In the genomic region with DNA sequence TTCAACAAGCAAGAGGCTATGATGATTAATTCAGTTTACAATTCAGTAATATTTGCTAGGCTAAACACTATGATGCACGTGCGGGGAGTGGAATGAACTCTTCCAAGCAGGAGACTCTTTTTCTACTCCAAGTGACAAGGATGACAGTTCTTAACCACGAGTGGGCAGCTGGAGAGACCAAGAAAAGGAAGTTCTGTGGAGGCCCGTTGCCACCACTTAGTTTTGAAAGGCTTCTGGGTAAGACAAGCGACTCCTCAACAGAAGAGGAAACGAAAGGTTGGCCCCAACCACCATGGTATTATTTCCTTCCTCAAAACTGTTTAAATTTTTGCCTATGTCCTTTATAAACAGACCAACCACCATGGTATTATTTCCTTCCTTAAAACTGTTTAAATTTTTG, we compare ENCODE assay signal across 9 cellular contexts. TPM values are rescaled to one million over a fixed set of nuclear protein-coding genes. Genes with fewer than 3 reads are reported as not detected.
A peak's percentile ranks its signal among the peaks of the same experiment; 100 is the strongest.
DNase-seq lines count a peak whose midpoint lies in the region; ATAC-seq and TF ChIP-seq lines count a peak whose summit lies in the region.
"Had no signal": no experiment of that assay in that cellular context is flagged by ENCODE, and none has a peak within 500 bp of the region (broad histone marks: within the 10 kb centered on the region; RNA-seq: fewer than 3 reads in every experiment).

No MANE protein-coding gene starts in this region.

- ATAC-seq in HG03066 (IDR thresholded peaks at IDR 0.05; ENCODE audit: low read depth, unreplicated experiment): peak; percentile 47
- ATAC-seq in natural killer cell treated with Interleukin-12 subunit alpha and Interleukin-12 subunit beta and Interleukin-15 and Interleukin-18, amount 100 ng/mL, for 72 hours: peak in 1 of 2 donors; percentile 19
- no peak for ATAC-seq in sciatic nerve
- ATAC-seq in GM19324 (IDR thresholded peaks at IDR 0.05; ENCODE audit: low FRiP score, unreplicated experiment): no peak
- ATAC-seq: mucosa of descending colon had no signal

- DNase-seq in GM13977 (ENCODE audit: low spot score) (peak; percentile 48), epidermal melanocyte (ENCODE audit: insufficient read length, low spot score) (no peak), sciatic nerve (ENCODE audit: low spot score) (no peak), G401 (ENCODE audit: low spot score) (no peak)
- DNase-seq in activated CD4-positive, alpha-beta memory T cell treated with anti-CD3 and anti-CD28 coated beads, Interleukin-2, amount 10 ng/mL, durations not matched to agents 7 days and 5 days: peak; percentile 49
- DNase-seq in natural killer cell treated with Interleukin-12 subunit alpha and Interleukin-12 subunit beta and Interleukin-15 and Interleukin-18, amount 100 ng/mL, for 72 hours (ENCODE audit: low spot score): no peak

- H3K36me3 Mint-ChIP-seq in activated CD4-positive, alpha-beta memory T cell treated with anti-CD3 and anti-CD28 coated beads, Interleukin-2, amount 10 ng/mL, durations not matched to agents 7 days and 5 days (ENCODE audit: low read depth): peaks cover 56% of the 10 kb centered on the region
- H3K36me3 Mint-ChIP-seq in natural killer cell treated with Interleukin-12 subunit alpha and Interleukin-12 subunit beta and Interleukin-15 and Interleukin-18, amount 100 ng/mL, for 72 hours: peaks cover 35% of the 10 kb centered on the region

- no peak for TF ChIP-seq CTCF in GM13977 (IDR thresholded peaks at IDR 0.05; ENCODE audit: extremely low read depth, insufficient read depth, missing control alignments)

- CTCF ChIA-PET in activated CD4-positive, alpha-beta memory T cell treated with anti-CD3 and anti-CD28 coated beads, Interleukin-2, amount 10 ng/mL, durations not matched to agents 7 days and 5 days (lab: Charles Lee): interaction anchor here (1.0 to 1.5 kb wide), 3 partner anchors 32 to 129 kb away, joined by 3 to 4 read pairs (median 4); no protein-coding TSS in a partner anchor

- peaks cover 45% of the 10 kb centered on the region for H3K4me1 Mint-ChIP-seq in activated CD4-positive, alpha-beta memory T cell treated with anti-CD3 and anti-CD28 coated beads, Interleukin-2, amount 10 ng/mL, durations not matched to agents 7 days and 5 days
- peaks cover 50 to 64% of the 10 kb centered on the region in 2 donors for H3K4me1 Mint-ChIP-seq in natural killer cell treated with Interleukin-12 subunit alpha and Interleukin-12 subunit beta and Interleukin-15 and Interleukin-18, amount 100 ng/mL, for 72 hours (ENCODE audit: low read depth in 2 of 2)

- H3K27ac Mint-ChIP-seq in activated CD4-positive, alpha-beta memory T cell treated with anti-CD3 and anti-CD28 coated beads, Interleukin-2, amount 10 ng/mL, durations not matched to agents 7 days and 5 days: peak overlapping the region; percentile 92
- peak overlapping the region; percentile 98 for H3K27ac Mint-ChIP-seq in natural killer cell treated with Interleukin-12 subunit alpha and Interleukin-12 subunit beta and Interleukin-15 and Interleukin-18, amount 100 ng/mL, for 72 hours

- in situ Hi-C loops in GM13977 (cut with MboI; ENCODE audit: low pct_unique_long_range_greater_than_20kb, low sequenced_read_pairs, unreplicated experiment) (no loop called here), G401 (cut with HindIII; ENCODE audit: low sequenced_read_pairs) (no loop called here)

- no peaks in the 10 kb centered on the region for H3K27me3 Mint-ChIP-seq in activated CD4-positive, alpha-beta memory T cell treated with anti-CD3 and anti-CD28 coated beads, Interleukin-2, amount 10 ng/mL, durations not matched to agents 7 days and 5 days
- H3K27me3 Mint-ChIP-seq in natural killer cell treated with Interleukin-12 subunit alpha and Interleukin-12 subunit beta and Interleukin-15 and Interleukin-18, amount 100 ng/mL, for 72 hours: no peaks in the 10 kb centered on the region

- no peaks in the 10 kb centered on the region for H3K9me3 Mint-ChIP-seq in activated CD4-positive, alpha-beta memory T cell treated with anti-CD3 and anti-CD28 coated beads, Interleukin-2, amount 10 ng/mL, durations not matched to agents 7 days and 5 days
- no peaks in the 10 kb centered on the region for H3K9me3 Mint-ChIP-seq in natural killer cell treated with Interleukin-12 subunit alpha and Interleukin-12 subunit beta and Interleukin-15 and Interleukin-18, amount 100 ng/mL, for 72 hours

- intact Hi-C loops in sciatic nerve (cut with DNase I): no loop called here

- H3K4me3 Mint-ChIP-seq in activated CD4-positive, alpha-beta memory T cell treated with anti-CD3 and anti-CD28 coated beads, Interleukin-2, amount 10 ng/mL, durations not matched to agents 7 days and 5 days: peak overlapping the region; percentile 89
- peak overlapping the region; percentile 100 for H3K4me3 Mint-ChIP-seq in natural killer cell treated with Interleukin-12 subunit alpha and Interleukin-12 subunit beta and Interleukin-15 and Interleukin-18, amount 100 ng/mL, for 72 hours

- POLR2A ChIA-PET in activated CD4-positive, alpha-beta memory T cell treated with anti-CD3 and anti-CD28 coated beads, Interleukin-2, amount 10 ng/mL, durations not matched to agents 7 days and 5 days (lab: Charles Lee): interaction anchor here (1.0 to 1.2 kb wide), 2 partner anchors 32 to 75 kb away, joined by 3 read pairs; a partner anchor contains a TSS

RNA-seq across cellular contexts. Expression of a gene that starts 2.8 kb away (rescaled TPM):
- 10 to 100 TPM; 44.1 to 46.9 TPM for total RNA-seq in activated CD4-positive, alpha-beta memory T cell treated with anti-CD3 and anti-CD28 coated beads, Interleukin-2, amount 10 ng/mL, durations not matched to agents 7 days and 5 days
- 10 to 100 TPM; 36.5 to 54.8 TPM for total RNA-seq in natural killer cell treated with Interleukin-12 subunit alpha and Interleukin-12 subunit beta and Interleukin-15 and Interleukin-18, amount 100 ng/mL, for 72 hours
- 54.9 TPM for total RNA-seq in sciatic nerve
- total RNA-seq in G401 (2014; rRNA removed; shearing (Covaris generic)): 35.1 and 50.6 TPM in 2 replicates

RNA-seq across cellular contexts. Expression of a gene that starts 55.2 kb away (rescaled TPM):
- total RNA-seq in activated CD4-positive, alpha-beta memory T cell treated with anti-CD3 and anti-CD28 coated beads, Interleukin-2, amount 10 ng/mL, durations not matched to agents 7 days and 5 days: 10 to 100 TPM; 35.6 to 39.1 TPM
- total RNA-seq in natural killer cell treated with Interleukin-12 subunit alpha and Interleukin-12 subunit beta and Interleukin-15 and Interleukin-18, amount 100 ng/mL, for 72 hours: 10 to 100 TPM; 41.2 to 44.8 TPM
- total RNA-seq in sciatic nerve: 56.6 TPM
- 55.1 and 58.0 TPM in 2 replicates for total RNA-seq in G401 (2014; rRNA removed; shearing (Covaris generic))

Comparison
In these comparisons a context has a peak if more than half of its experiments do, and no peak if none do; other contexts are left out.
1. DNase-seq: peak in GM13977 (single experiment) and activated CD4-positive, alpha-beta memory T cell treated with anti-CD3 and anti-CD28 coated beads, Interleukin-2, amount 10 ng/mL, durations not matched to agents 7 days and 5 days (single experiment); none in natural killer cell treated with Interleukin-12 subunit alpha and Interleukin-12 subunit beta and Interleukin-15 and Interleukin-18, amount 100 ng/mL, for 72 hours (single experiment), epidermal melanocyte (single experiment), sciatic nerve (single experiment) and G401 (single experiment).